8 cellular contexts compared by ENCODE assay signal in genomic region chr11:9663699-9664275, GRCh38. TPM values are rescaled to one million over a fixed set of nuclear protein-coding genes. Genes with fewer than 3 reads are reported as not detected.
DNase-seq lines count a peak whose midpoint lies in the region; ATAC-seq and TF ChIP-seq lines count a peak whose summit lies in the region.

Gene SWAP70 (plus strand): TSS chr11:9664077. CDS start chr11:9664180, 103 bp downstream.

- H3K27me3 ChIP-seq in BE2C: no peaks in the 10 kb centered on the region

- TF ChIP-seq CTCF in BE2C (IDR thresholded peaks at IDR 0.05; ENCODE audit: low read depth, low read length) (peak; percentile 17), mucosa of descending colon (IDR thresholded peaks at IDR 0.05) (no peak)

- peak; percentile 87 for DNase-seq in BE2C
- DNase-seq in NCI-H82 treated with DMSO at 0.1 percent for 48 hours (lab: John Stamatoyannopoulos, UW; ENCODE audit: unreplicated experiment): peak; percentile 19
- peak; percentile 90 for DNase-seq in activated CD8-positive, alpha-beta memory T cell treated with anti-CD3 and anti-CD28 coated beads, Interleukin-2, amount 50 U/mL, for 48 hours
- peak; percentile 79 for DNase-seq in epidermal melanocyte (ENCODE audit: insufficient read length, low spot score)
- peak; percentile 92 to 95 (median 94) for DNase-seq in mucosa of descending colon
- DNase-seq in stimulated activated CD8-positive, alpha-beta memory T cell treated with anti-CD3 and anti-CD28 coated beads, Interleukin-2, amount 100 ng/mL, for 48 hours (ENCODE audit: low read depth in 2 of 2): peak; percentile 76 to 79

- no peaks in the 10 kb centered on the region for H3K9me3 ChIP-seq in BE2C
- H3K9me3 ChIP-seq in mucosa of descending colon: peaks cover 9% of the 10 kb centered on the region

- H3K36me3 ChIP-seq in BE2C (no peaks in the 10 kb centered on the region), mucosa of descending colon (ENCODE audit: low read depth) (no peaks in the 10 kb centered on the region)

- intact Hi-C loops in mucosa of descending colon (cut with DNase I, micrococcal nuclease): no loop called here

- H3K4me3 ChIP-seq in BE2C (ENCODE audit: low read depth, low read length): peak within 1 kb of the TSS; percentile 74
- H3K4me3 ChIP-seq in mucosa of descending colon: peak within 1 kb of the TSS; percentile 70

- peak; percentile 79 for ATAC-seq in GM19043 (IDR thresholded peaks at IDR 0.05; ENCODE audit: low read depth, unreplicated experiment)
- peak; percentile 79 for ATAC-seq in HG03342 (IDR thresholded peaks at IDR 0.05; ENCODE audit: unreplicated experiment)
- ATAC-seq in mucosa of descending colon: peak; percentile 99

- H3K4me1 ChIP-seq in BE2C: no peaks in the 10 kb centered on the region
- peaks cover 9% of the 10 kb centered on the region for H3K4me1 ChIP-seq in mucosa of descending colon (ENCODE audit: low read depth)

RNA-seq across cellular contexts. Expression of gene SWAP70, which starts in this region (rescaled TPM):
- polyA plus RNA-seq in BE2C (2012; ENCODE audit: insufficient read depth, insufficient read length, low read depth): 6.5 TPM
- total RNA-seq in mucosa of descending colon: 10 to 100 TPM; 16.0 to 29.1 (median 19.7) TPM

Comparison
In these comparisons a context has a peak if more than half of its experiments do, and no peak if none do; other contexts are left out.
1. Peak in every context shown above with its lines: DNase-seq, ATAC-seq and H3K4me3 ChIP-seq.
2. DNase-seq: peak in every context shown above with its lines; median percentile 94 in mucosa of descending colon; 90 in activated CD8-positive, alpha-beta memory T cell treated with anti-CD3 and anti-CD28 coated beads, Interleukin-2, amount 50 U/mL, for 48 hours; 87 in BE2C; 79 in epidermal melanocyte; 78 in stimulated activated CD8-positive, alpha-beta memory T cell treated with anti-CD3 and anti-CD28 coated beads, Interleukin-2, amount 100 ng/mL, for 48 hours; 19 in NCI-H82 treated with DMSO at 0.1 percent for 48 hours.